21 cellular contexts compared by ENCODE assay signal in the genomic region with DNA sequence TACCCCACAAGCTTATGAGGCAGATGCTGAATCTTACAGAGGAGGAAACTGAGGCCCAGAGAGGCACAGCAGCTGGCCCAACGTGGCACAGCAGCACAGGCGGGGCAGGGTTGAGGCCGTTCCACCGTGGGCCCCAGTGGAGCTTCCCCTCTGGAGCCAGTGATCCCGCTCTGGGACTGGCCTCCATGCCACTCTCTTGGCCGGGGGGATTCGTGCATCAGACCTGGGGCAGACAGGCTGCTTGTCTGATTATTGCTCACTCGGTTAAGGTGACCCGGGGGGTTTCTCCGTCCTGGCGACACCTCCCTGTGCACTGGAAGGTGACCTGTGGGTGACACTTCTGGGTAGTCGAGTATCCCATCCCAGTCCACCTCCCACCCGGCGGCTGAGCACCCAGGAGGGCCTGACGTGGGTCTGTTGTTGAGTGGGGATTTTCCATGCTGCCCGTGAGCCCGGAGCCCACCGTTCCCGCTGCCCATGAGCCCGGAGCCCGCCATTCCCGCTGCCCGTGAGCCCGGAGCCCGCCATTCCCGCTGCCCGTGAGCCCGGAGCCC.
"Had no signal": no experiment of that assay in that cellular context is flagged by ENCODE, and none has a peak within 500 bp of the region (broad histone marks: within the 10 kb centered on the region; RNA-seq: fewer than 3 reads in every experiment).

No MANE protein-coding gene starts in this region.

- H3K4me3 Mint-ChIP-seq: activated T-cell treated with anti-CD3 and anti-CD28 coated beads, Interleukin-2, amount 50 U/mL, for 4 hours; neural progenitor cell had no signal

- DNase-seq: activated CD4-positive, alpha-beta T cell treated with anti-CD3 and anti-CD28 coated beads, Interleukin-2, amount 50 U/mL, for 1 hour; activated CD4-positive, CD25-positive, alpha-beta regulatory T cell treated with anti-CD3 and anti-CD28 coated beads, Interleukin-2, amount 50 U/mL, for 72 hours; activated CD8-positive, alpha-beta T cell treated with anti-CD3 and anti-CD28 coated beads, Interleukin-2, amount 10 ng/mL, durations not matched to agents 7 days and 5 days; activated naive CD4-positive, alpha-beta T cell; activated T-cell treated with anti-CD3 and anti-CD28 coated beads, Interleukin-2, amount 50 U/mL, for 4 hours; amygdala; cerebellar nuclear complex; cortex of kidney; foreskin keratinocyte; hypothalamus; mesendoderm; naive B cell; retina; stimulated activated CD4-positive, alpha-beta T cell treated with anti-CD3 and anti-CD28 coated beads, Interleukin-4, amount 100 ng/mL, for 4 hours; stimulated activated naive CD8-positive, alpha-beta T cell treated with anti-CD3 and anti-CD28 coated beads, Interleukin-15, Interleukin-2, amounts not matched to agents 100 U/mL and 50 U/mL, for 24 hours; T-helper 1 cell; thyroid gland; WERI-Rb-1 had no signal

- H3K27ac Mint-ChIP-seq: activated T-helper 2 cell treated with anti-CD3 and anti-CD28 coated beads, Interferon-gamma antibody, Interleukin-2, Interleukin-4, amounts not matched to agents 10 μg/mL and 5 μg/mL and 100 μg/mL, durations not matched to agents 14 hours and 24 hours and 36 hours; naive B cell; neural progenitor cell; progenitor cell of endocrine pancreas had no signal

- H3K9me3 Mint-ChIP-seq: activated T-cell treated with anti-CD3 and anti-CD28 coated beads, Interleukin-2, amount 50 U/mL, for 4 hours; activated T-helper 2 cell treated with anti-CD3 and anti-CD28 coated beads, Interferon-gamma antibody, Interleukin-2, Interleukin-4, amounts not matched to agents 10 μg/mL and 5 μg/mL and 100 μg/mL, durations not matched to agents 14 hours and 24 hours and 36 hours; naive B cell; neural progenitor cell had no signal

- H3K36me3 Mint-ChIP-seq: naive B cell, neural progenitor cell had no signal

- ATAC-seq: activated CD8-positive, alpha-beta T cell treated with anti-CD3 and anti-CD28 coated beads, Interleukin-2, amount 10 ng/mL, durations not matched to agents 7 days and 5 days; activated T-cell treated with anti-CD3 and anti-CD28 coated beads, Interleukin-2, amount 50 U/mL, for 4 hours; foreskin keratinocyte; stimulated activated naive CD8-positive, alpha-beta T cell treated with anti-CD3 and anti-CD28 coated beads, Interleukin-15, Interleukin-2, amounts not matched to agents 100 U/mL and 50 U/mL, for 24 hours had no signal
